In the genomic region with DNA sequence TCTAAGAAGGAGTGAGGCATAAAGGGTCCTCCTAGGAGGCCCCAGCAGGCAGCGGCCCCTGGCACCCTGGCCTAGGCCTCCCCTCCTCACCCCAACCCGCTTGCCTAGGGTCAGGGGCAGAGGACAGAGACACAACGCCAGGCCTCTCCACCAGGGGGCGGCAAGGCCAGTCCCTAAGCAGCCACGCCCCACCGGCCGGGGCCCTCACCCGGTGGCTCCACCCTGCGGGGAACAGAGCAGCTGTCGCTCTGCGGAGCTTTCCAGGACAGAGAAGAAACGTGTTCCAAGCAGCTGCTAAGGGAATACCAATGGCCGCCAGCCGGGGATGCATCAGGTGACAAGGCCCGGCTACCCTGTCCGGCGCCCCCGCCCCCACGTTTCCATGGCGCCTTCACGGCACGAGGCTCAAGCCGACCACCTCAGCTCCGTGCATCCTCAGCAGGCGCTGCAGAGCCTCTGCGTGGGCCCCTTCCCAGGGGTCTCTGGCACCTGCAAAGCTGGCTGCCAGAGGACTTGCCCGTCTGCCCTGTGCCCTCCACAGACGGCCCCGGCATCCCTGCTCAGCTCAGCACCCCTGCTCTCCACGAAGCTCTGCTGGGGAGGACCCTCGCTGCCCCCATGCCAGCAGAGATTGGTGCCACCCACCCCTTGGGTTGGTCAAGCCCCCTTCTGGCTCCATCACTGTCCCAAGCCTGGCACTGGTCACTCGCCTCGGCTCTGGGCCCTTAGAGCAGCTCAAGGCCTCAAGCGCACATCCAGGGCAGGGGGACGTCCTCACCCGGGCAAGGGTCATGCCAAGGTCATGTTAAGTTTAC, we compare ENCODE assay signal across 8 cellular contexts. TPM values are rescaled to one million over a fixed set of nuclear protein-coding genes. Genes with fewer than 3 reads are reported as not detected.
DNase-seq lines count a peak whose midpoint lies in the region; ATAC-seq and TF ChIP-seq lines count a peak whose summit lies in the region.

No MANE protein-coding gene starts in this region.

- H3K9me3 ChIP-seq in Loucy (ENCODE audit: insufficient read depth, low read depth, low read length) (no peaks in the 10 kb centered on the region), neural progenitor cell (ENCODE audit: low read depth) (no peaks in the 10 kb centered on the region)

- peak; percentile 51 for ATAC-seq in GM19467 (IDR thresholded peaks at IDR 0.05; ENCODE audit: unreplicated experiment)

- peaks cover 18% of the 10 kb centered on the region for H3K4me1 Mint-ChIP-seq in activated T-helper 2 cell treated with anti-CD3 and anti-CD28 coated beads, Interferon-gamma antibody, Interleukin-2, Interleukin-4, amounts not matched to agents 10 μg/mL and 5 μg/mL and 100 μg/mL, durations not matched to agents 14 hours and 24 hours and 36 hours (ENCODE audit: low read depth)
- H3K4me1 Mint-ChIP-seq in neural progenitor cell: peaks cover 27% of the 10 kb centered on the region

- peak; percentile 70 for TF ChIP-seq CTCF in Loucy (conservative IDR thresholded peaks at IDR 0.05; ENCODE audit: low read length)
- TF ChIP-seq CTCF in neural progenitor cell (IDR thresholded peaks at IDR 0.05): peak; percentile 98

- H3K9me3 Mint-ChIP-seq in activated T-helper 2 cell treated with anti-CD3 and anti-CD28 coated beads, Interferon-gamma antibody, Interleukin-2, Interleukin-4, amounts not matched to agents 10 μg/mL and 5 μg/mL and 100 μg/mL, durations not matched to agents 14 hours and 24 hours and 36 hours: no peaks in the 10 kb centered on the region
- H3K9me3 Mint-ChIP-seq in neural progenitor cell: no peaks in the 10 kb centered on the region

- H3K27me3 ChIP-seq in Loucy (ENCODE audit: insufficient read depth, low read length, poor library complexity, severe bottlenecking) (no peaks in the 10 kb centered on the region), neural progenitor cell (no peaks in the 10 kb centered on the region)

- H3F3A ChIP-seq in Loucy (ENCODE audit: low read depth) (no peaks in the 10 kb centered on the region), neural progenitor cell (ENCODE audit: low read depth) (peaks cover 19% of the 10 kb centered on the region)

- H3K36me3 ChIP-seq in Loucy (ENCODE audit: insufficient read depth, low read length): peaks cover 28% of the 10 kb centered on the region; the same call in 1 of the 2 replicates
- H3K36me3 ChIP-seq in neural progenitor cell: no peaks in the 10 kb centered on the region

- H3K4me2 ChIP-seq in Loucy (ENCODE audit: low read depth, low read length, poor library complexity, severe bottlenecking) (no peak overlapping the region), neural progenitor cell (peak overlapping the region; percentile 60)

- H3K4me1 ChIP-seq in Loucy (ENCODE audit: insufficient read depth, low read length, poor library complexity, severe bottlenecking) (peaks cover 4% of the 10 kb centered on the region), neural progenitor cell (peaks cover 14% of the 10 kb centered on the region)

- H3K27me3 Mint-ChIP-seq in activated T-helper 2 cell treated with anti-CD3 and anti-CD28 coated beads, Interferon-gamma antibody, Interleukin-2, Interleukin-4, amounts not matched to agents 10 μg/mL and 5 μg/mL and 100 μg/mL, durations not matched to agents 14 hours and 24 hours and 36 hours (ENCODE audit: low read depth): no peaks in the 10 kb centered on the region
- H3K27me3 Mint-ChIP-seq in neural progenitor cell (ENCODE audit: insufficient read depth, low read depth): no peaks in the 10 kb centered on the region

- no peaks in the 10 kb centered on the region for H3K9me2 ChIP-seq in Loucy (replicated peaks; ENCODE audit: low read depth, low read length)

- DNase-seq in AG20443 (ENCODE audit: low spot score) (peak; percentile 93), RPMI8226 (peak; percentile 95), fibroblast of the conjunctiva (ENCODE audit: low read depth) (peak; percentile 72), neural progenitor cell (ENCODE audit: low spot score) (peak; percentile 99), stromal cell of bone marrow (ENCODE audit: low read depth) (peak; percentile 45)
- DNase-seq in activated T-helper 2 cell treated with anti-CD3 and anti-CD28 coated beads, Interferon-gamma antibody, Interleukin-2, Interleukin-4, amounts not matched to agents 10 μg/mL and 5 μg/mL and 100 μg/mL, durations not matched to agents 14 hours and 24 hours and 36 hours (ENCODE audit: low spot score): peak; percentile 83

- intact Hi-C loops in activated T-helper 2 cell treated with anti-CD3 and anti-CD28 coated beads, Interferon-gamma antibody, Interleukin-2, Interleukin-4, amounts not matched to agents 10 μg/mL and 5 μg/mL and 100 μg/mL, durations not matched to agents 14 hours and 24 hours and 36 hours (cut with micrococcal nuclease): no loop called here

- H2AFZ ChIP-seq in Loucy (ENCODE audit: low read length) (no peak overlapping the region), neural progenitor cell (replicated peaks) (no peak overlapping the region)

- peaks cover 44% of the 10 kb centered on the region for H3K36me3 Mint-ChIP-seq in activated T-helper 2 cell treated with anti-CD3 and anti-CD28 coated beads, Interferon-gamma antibody, Interleukin-2, Interleukin-4, amounts not matched to agents 10 μg/mL and 5 μg/mL and 100 μg/mL, durations not matched to agents 14 hours and 24 hours and 36 hours (ENCODE audit: low read depth)
- peaks cover 4% of the 10 kb centered on the region for H3K36me3 Mint-ChIP-seq in neural progenitor cell

- no peak overlapping the region for H3K27ac Mint-ChIP-seq in activated T-helper 2 cell treated with anti-CD3 and anti-CD28 coated beads, Interferon-gamma antibody, Interleukin-2, Interleukin-4, amounts not matched to agents 10 μg/mL and 5 μg/mL and 100 μg/mL, durations not matched to agents 14 hours and 24 hours and 36 hours
- no peak overlapping the region for H3K27ac Mint-ChIP-seq in neural progenitor cell

- H4K20me1 ChIP-seq in Loucy (ENCODE audit: insufficient read depth, low read length, poor library complexity, severe bottlenecking): peaks cover 21% of the 10 kb centered on the region
- peaks cover 64% of the 10 kb centered on the region for H4K20me1 ChIP-seq in neural progenitor cell (ENCODE audit: low read depth)

- H3K79me2 ChIP-seq in Loucy (ENCODE audit: insufficient read depth, low read length) (peaks cover 51% of the 10 kb centered on the region), neural progenitor cell (ENCODE audit: low read depth) (peaks cover 48% of the 10 kb centered on the region)

- no peak overlapping the region for H3K4me3 ChIP-seq in Loucy (ENCODE audit: low read length, poor library complexity, severe bottlenecking)
- H3K4me3 ChIP-seq in neural progenitor cell: peak overlapping the region; percentile 8

- no peak overlapping the region for H3K9ac ChIP-seq in Loucy (ENCODE audit: low read depth, low read length, poor library complexity, severe bottlenecking)
- H3K9ac ChIP-seq in neural progenitor cell: no peak overlapping the region

- no peak overlapping the region for H3K4me3 Mint-ChIP-seq in activated T-helper 2 cell treated with anti-CD3 and anti-CD28 coated beads, Interferon-gamma antibody, Interleukin-2, Interleukin-4, amounts not matched to agents 10 μg/mL and 5 μg/mL and 100 μg/mL, durations not matched to agents 14 hours and 24 hours and 36 hours (ENCODE audit: low read depth)
- H3K4me3 Mint-ChIP-seq in neural progenitor cell: peak overlapping the region; percentile 35

- peak overlapping the region; percentile 44 for H3K27ac ChIP-seq in neural progenitor cell

RNA-seq across cellular contexts. Expression of gene ZNF598, which starts 5.6 kb away (rescaled TPM):
- total RNA-seq in activated T-helper 2 cell treated with anti-CD3 and anti-CD28 coated beads, Interferon-gamma antibody, Interleukin-2, Interleukin-4, amounts not matched to agents 10 μg/mL and 5 μg/mL and 100 μg/mL, durations not matched to agents 14 hours and 24 hours and 36 hours: 82.0 and 83.3 TPM in 2 replicates
- total RNA-seq in neural progenitor cell (ENCODE audit: low replicate concordance): 12.7 and 31.2 TPM in 2 replicates

RNA-seq across cellular contexts. Expression of gene SYNGR3, which starts 14.3 kb away (rescaled TPM):
- 21.1 and 21.3 TPM in 2 replicates for total RNA-seq in activated T-helper 2 cell treated with anti-CD3 and anti-CD28 coated beads, Interferon-gamma antibody, Interleukin-2, Interleukin-4, amounts not matched to agents 10 μg/mL and 5 μg/mL and 100 μg/mL, durations not matched to agents 14 hours and 24 hours and 36 hours
- total RNA-seq in neural progenitor cell (ENCODE audit: low replicate concordance): 4.4 and 8.7 TPM in 2 replicates

RNA-seq across cellular contexts. Expression of gene NPW, which starts 15.6 kb away (rescaled TPM):
- 4.2 and 5.1 TPM in 2 replicates for total RNA-seq in activated T-helper 2 cell treated with anti-CD3 and anti-CD28 coated beads, Interferon-gamma antibody, Interleukin-2, Interleukin-4, amounts not matched to agents 10 μg/mL and 5 μg/mL and 100 μg/mL, durations not matched to agents 14 hours and 24 hours and 36 hours
- total RNA-seq in neural progenitor cell (ENCODE audit: low replicate concordance): 0.99 TPM in 1 of 2 replicates, not detected in the other

RNA-seq across cellular contexts. Expression of gene GFER, which starts 20.0 kb away (rescaled TPM):
- 39.2 and 40.0 TPM in 2 replicates for total RNA-seq in activated T-helper 2 cell treated with anti-CD3 and anti-CD28 coated beads, Interferon-gamma antibody, Interleukin-2, Interleukin-4, amounts not matched to agents 10 μg/mL and 5 μg/mL and 100 μg/mL, durations not matched to agents 14 hours and 24 hours and 36 hours
- 35.1 and 35.5 TPM in 2 replicates for total RNA-seq in neural progenitor cell (ENCODE audit: low replicate concordance)

RNA-seq across cellular contexts. Expression of gene NHERF2, which starts 22.7 kb away (rescaled TPM):
- 2.3 and 2.6 TPM in 2 replicates for total RNA-seq in activated T-helper 2 cell treated with anti-CD3 and anti-CD28 coated beads, Interferon-gamma antibody, Interleukin-2, Interleukin-4, amounts not matched to agents 10 μg/mL and 5 μg/mL and 100 μg/mL, durations not matched to agents 14 hours and 24 hours and 36 hours
- total RNA-seq in neural progenitor cell (ENCODE audit: low replicate concordance): 3.0 and 9.1 TPM in 2 replicates

Comparison
In these comparisons a context has a peak if more than half of its experiments do, and no peak if none do; other contexts are left out.
1. DNase-seq: peak in every context shown above with its lines; median percentile 99 in neural progenitor cell; 95 in RPMI8226; 93 in AG20443; 83 in activated T-helper 2 cell treated with anti-CD3 and anti-CD28 coated beads, Interferon-gamma antibody, Interleukin-2, Interleukin-4, amounts not matched to agents 10 μg/mL and 5 μg/mL and 100 μg/mL, durations not matched to agents 14 hours and 24 hours and 36 hours; 72 in fibroblast of the conjunctiva; 45 in stromal cell of bone marrow.